In genomic region chr6:170129691-170130171, GRCh38 we compare ENCODE assay signal across 9 cellular contexts.
A peak's percentile ranks its signal among the peaks of the same experiment; 100 is the strongest.
DNase-seq lines count a peak whose midpoint lies in the region; ATAC-seq and TF ChIP-seq lines count a peak whose summit lies in the region.
"Had no signal": no experiment of that assay in that cellular context is flagged by ENCODE, and none has a peak within 500 bp of the region (broad histone marks: within the 10 kb centered on the region; RNA-seq: fewer than 3 reads in every experiment).

No MANE protein-coding gene starts in this region.

- H3K9me3 ChIP-seq in cardiac muscle cell (ENCODE audit: low read depth) (no peaks in the 10 kb centered on the region), gastrocnemius medialis (no peaks in the 10 kb centered on the region)

- no peak for TF ChIP-seq POLR2A in gastrocnemius medialis (IDR thresholded peaks at IDR 0.05)

- in situ Hi-C loops in gastrocnemius medialis (cut with MboI; ENCODE audit: low sequenced_read_pairs in 4 of 4): no loop called here
- in situ Hi-C loops in ACHN (cut with HindIII; ENCODE audit: low pct_ligation_motif_present, low pct_unique_long_range_greater_than_20kb, low sequenced_read_pairs): no loop called here

- ATAC-seq in gastrocnemius medialis (peak; percentile 60 to 64), HG02884 (IDR thresholded peaks at IDR 0.05; ENCODE audit: unreplicated experiment) (no peak)

- peak; percentile 20 for DNase-seq in LoVo (ENCODE audit: low spot score)
- peak; percentile 93 for DNase-seq in NCI-H774 (lab: John Stamatoyannopoulos, UW)
- DNase-seq in cardiac muscle cell (ENCODE audit: low read depth in 1 of 2, low spot score in 1 of 2): peak; percentile 38 to 69
- DNase-seq in gastrocnemius medialis: peak; percentile 53 to 73
- DNase-seq in epidermal melanocyte (ENCODE audit: insufficient read length, low spot score): no peak
- no peak for DNase-seq in ACHN
- DNase-seq: activated T-cell treated with anti-CD3 and anti-CD28 coated beads, Interleukin-2, amount 50 U/mL, for 1 hour; stimulated activated naive CD4-positive, alpha-beta T cell had no signal

- intact Hi-C loops in gastrocnemius medialis (cut with DNase I; ENCODE audit: low total_unique reads): loop anchor here (5.0 kb wide), 1 partner anchor 98 kb away; no protein-coding TSS in a partner anchor

- H3K4me3 ChIP-seq in cardiac muscle cell (no peak overlapping the region), gastrocnemius medialis (no peak overlapping the region)

- H3K4me1 ChIP-seq in cardiac muscle cell (ENCODE audit: low read depth): no peaks in the 10 kb centered on the region
- peaks cover 30 to 33% of the 10 kb centered on the region in 2 donors for H3K4me1 ChIP-seq in gastrocnemius medialis

- no peak for TF ChIP-seq CTCF in cardiac muscle cell (IDR thresholded peaks at IDR 0.05; ENCODE audit: low read depth, low read length)
- TF ChIP-seq CTCF in gastrocnemius medialis (IDR thresholded peaks at IDR 0.05 in 4 of 5, conservative IDR thresholded peaks at IDR 0.05 in 1 of 5): no peak

- H3K27me3 ChIP-seq in cardiac muscle cell: no peaks in the 10 kb centered on the region
- H3K27me3 ChIP-seq in gastrocnemius medialis: no peaks in the 10 kb centered on the region

- H3K36me3 ChIP-seq in cardiac muscle cell (no peaks in the 10 kb centered on the region), gastrocnemius medialis (no peaks in the 10 kb centered on the region)

- H3K27ac ChIP-seq in cardiac muscle cell (no peak overlapping the region), gastrocnemius medialis (peak overlapping the region; percentile 38 to 73 (median 51))

Comparison
In these comparisons a context has a peak if more than half of its experiments do, and no peak if none do; other contexts are left out.
1. DNase-seq: peak in LoVo (single experiment), NCI-H774 (single experiment), cardiac muscle cell (2 of 2) and gastrocnemius medialis (2 of 2); none in epidermal melanocyte (single experiment) and ACHN (single experiment).